ENCODE assay signal across 2 cellular contexts in the genomic region with DNA sequence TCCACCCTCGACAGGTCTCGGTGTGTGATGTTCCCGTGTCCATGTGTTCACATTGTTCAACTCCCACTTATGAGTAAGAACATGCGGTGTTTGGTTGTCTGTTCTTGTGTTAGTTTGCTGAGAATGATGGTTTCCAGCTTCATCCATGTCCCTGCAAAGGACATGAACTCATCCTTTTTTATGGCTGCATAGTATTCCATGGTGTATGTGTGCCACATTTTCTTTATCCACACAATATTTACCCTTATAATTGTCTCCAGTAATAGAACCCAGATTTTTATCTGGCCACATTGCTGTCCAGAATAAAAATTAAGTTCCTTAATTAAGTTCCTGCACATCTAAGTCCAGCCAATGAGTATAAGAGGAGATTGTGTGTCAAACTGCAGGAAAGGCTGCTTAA. TPM values are rescaled to one million over a fixed set of nuclear protein-coding genes. Genes with fewer than 3 reads are reported as not detected.
"Had no signal": no experiment of that assay in that cellular context is flagged by ENCODE, and none has a peak within 500 bp of the region (broad histone marks: within the 10 kb centered on the region; RNA-seq: fewer than 3 reads in every experiment).

No MANE protein-coding gene starts in this region.

RNA-seq across cellular contexts. Expression of gene RIMBP2, which starts 22.3 kb away (rescaled TPM):
- total RNA-seq: GM23248, HFFc6 had no signal
- polyA plus RNA-seq: GM23248 had no signal
